2 cellular contexts compared by ENCODE assay signal in the genomic region with DNA sequence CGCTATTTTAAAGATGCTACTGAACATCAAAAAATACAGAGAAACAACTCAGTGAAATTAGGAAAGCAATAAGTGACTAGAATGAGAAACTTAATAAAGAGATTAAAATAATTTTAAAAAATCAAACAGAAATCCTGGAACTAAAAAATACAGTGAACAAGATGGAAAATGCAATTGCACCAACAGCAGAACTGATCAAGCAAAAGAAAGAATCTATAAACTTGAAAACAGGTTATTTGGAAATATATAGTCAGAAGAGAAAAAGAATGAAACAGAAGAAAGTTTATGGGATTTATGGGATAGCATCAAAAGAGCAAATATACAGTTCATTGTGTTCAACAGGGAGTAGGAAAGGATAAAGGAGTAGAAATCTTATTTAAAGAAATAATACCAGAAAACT.
TF ChIP-seq lines count a peak whose summit lies in the region.

No MANE protein-coding gene starts in this region.

TF ChIP-seq in SK-N-SH, 30 proteins besides CTCF, POLR2A, EP300 and RAD21 (continued from another document):
- no peak for TF ChIP-seq POLR2AphosphoS5 (IDR thresholded peaks at IDR 0.05; ENCODE audit: low read depth, low read length)
- no peak for TF ChIP-seq TCF12 (IDR thresholded peaks at IDR 0.05)
- TF ChIP-seq SIN3A (IDR thresholded peaks at IDR 0.05; ENCODE audit: borderline replicate concordance, low read depth, low read length): no peak
- TF ChIP-seq, protein P1, sequence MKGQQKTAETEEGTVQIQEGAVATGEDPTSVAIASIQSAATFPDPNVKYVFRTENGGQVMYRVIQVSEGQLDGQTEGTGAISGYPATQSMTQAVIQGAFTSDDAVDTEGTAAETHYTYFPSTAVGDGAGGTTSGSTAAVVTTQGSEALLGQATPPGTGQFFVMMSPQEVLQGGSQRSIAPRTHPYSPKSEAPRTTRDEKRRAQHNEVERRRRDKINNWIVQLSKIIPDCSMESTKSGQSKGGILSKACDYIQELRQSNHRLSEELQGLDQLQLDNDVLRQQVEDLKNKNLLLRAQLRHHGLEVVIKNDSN (IDR thresholded peaks at IDR 0.05; ENCODE audit: borderline replicate concordance, low read depth): no peak
- TF ChIP-seq ELF1 (IDR thresholded peaks at IDR 0.05): no peak
- no peak for TF ChIP-seq SMC3 (IDR thresholded peaks at IDR 0.05; ENCODE audit: low read depth, low read length)
- no peak for TF ChIP-seq TEAD4 (IDR thresholded peaks at IDR 0.05; ENCODE audit: borderline replicate concordance, insufficient read depth)
- TF ChIP-seq, protein P2, sequence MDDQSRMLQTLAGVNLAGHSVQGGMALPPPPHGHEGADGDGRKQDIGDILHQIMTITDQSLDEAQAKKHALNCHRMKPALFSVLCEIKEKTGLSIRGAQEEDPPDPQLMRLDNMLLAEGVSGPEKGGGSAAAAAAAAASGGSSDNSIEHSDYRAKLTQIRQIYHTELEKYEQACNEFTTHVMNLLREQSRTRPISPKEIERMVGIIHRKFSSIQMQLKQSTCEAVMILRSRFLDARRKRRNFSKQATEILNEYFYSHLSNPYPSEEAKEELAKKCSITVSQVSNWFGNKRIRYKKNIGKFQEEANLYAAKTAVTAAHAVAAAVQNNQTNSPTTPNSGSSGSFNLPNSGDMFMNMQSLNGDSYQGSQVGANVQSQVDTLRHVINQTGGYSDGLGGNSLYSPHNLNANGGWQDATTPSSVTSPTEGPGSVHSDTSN (IDR thresholded peaks at IDR 0.05): no peak
- TF ChIP-seq, protein P3, sequence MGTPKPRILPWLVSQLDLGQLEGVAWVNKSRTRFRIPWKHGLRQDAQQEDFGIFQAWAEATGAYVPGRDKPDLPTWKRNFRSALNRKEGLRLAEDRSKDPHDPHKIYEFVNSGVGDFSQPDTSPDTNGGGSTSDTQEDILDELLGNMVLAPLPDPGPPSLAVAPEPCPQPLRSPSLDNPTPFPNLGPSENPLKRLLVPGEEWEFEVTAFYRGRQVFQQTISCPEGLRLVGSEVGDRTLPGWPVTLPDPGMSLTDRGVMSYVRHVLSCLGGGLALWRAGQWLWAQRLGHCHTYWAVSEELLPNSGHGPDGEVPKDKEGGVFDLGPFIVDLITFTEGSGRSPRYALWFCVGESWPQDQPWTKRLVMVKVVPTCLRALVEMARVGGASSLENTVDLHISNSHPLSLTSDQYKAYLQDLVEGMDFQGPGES (IDR thresholded peaks at IDR 0.05; ENCODE audit: low read depth, low read length): no peak
- no peak for TF ChIP-seq FOXJ3 (CRISPR knock-in tag; IDR thresholded peaks at IDR 0.05)
- no peak for TF ChIP-seq NRF1 (IDR thresholded peaks at IDR 0.05; ENCODE audit: low read depth, low read length)
- TF ChIP-seq JUND (IDR thresholded peaks at IDR 0.05): no peak
- no peak for TF ChIP-seq RFX5 (IDR thresholded peaks at IDR 0.05; ENCODE audit: low read length)
- TF ChIP-seq MXI1 (IDR thresholded peaks at IDR 0.05; ENCODE audit: low read depth, low read length): no peak
TF ChIP-seq in SK-N-SH: peak in this region for 0.

TF ChIP-seq in K562, 482 proteins besides CTCF, POLR2A, EP300 and RAD21:
- TF ChIP-seq, protein P4, sequence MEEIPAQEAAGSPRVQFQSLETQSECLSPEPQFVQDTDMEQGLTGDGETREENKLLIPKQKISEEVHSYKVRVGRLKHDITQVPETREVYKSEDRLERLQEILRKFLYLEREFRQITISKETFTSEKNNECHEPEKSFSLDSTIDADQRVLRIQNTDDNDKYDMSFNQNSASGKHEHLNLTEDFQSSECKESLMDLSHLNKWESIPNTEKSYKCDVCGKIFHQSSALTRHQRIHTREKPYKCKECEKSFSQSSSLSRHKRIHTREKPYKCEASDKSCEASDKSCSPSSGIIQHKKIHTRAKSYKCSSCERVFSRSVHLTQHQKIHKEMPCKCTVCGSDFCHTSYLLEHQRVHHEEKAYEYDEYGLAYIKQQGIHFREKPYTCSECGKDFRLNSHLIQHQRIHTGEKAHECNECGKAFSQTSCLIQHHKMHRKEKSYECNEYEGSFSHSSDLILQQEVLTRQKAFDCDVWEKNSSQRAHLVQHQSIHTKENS (CRISPR knock-in tag; IDR thresholded peaks at IDR 0.05): no peak
- TF ChIP-seq TRIM28 (IDR thresholded peaks at IDR 0.05) (peak; percentile 98), MIER1 (IDR thresholded peaks at IDR 0.05; ENCODE audit: low read depth) (0 out of 2 replicates have a peak, but pooled peaks have one; percentile 30), TRIM24 (IDR thresholded peaks at IDR 0.05) (peak; percentile 67 to 86), HLTF (IDR thresholded peaks at IDR 0.05) (peak; percentile 87; the same call in 1 of the 2 replicates), ZFP30 (CRISPR knock-in tag; IDR thresholded peaks at IDR 0.05; ENCODE audit: borderline replicate concordance) (peak; percentile 90; the same call in 1 of the 2 replicates), HNRNPH1 (optimal IDR thresholded peaks at IDR 0.05; ENCODE audit: low read depth, low read length) (no peak), RBM25 (IDR thresholded peaks at IDR 0.05; ENCODE audit: low read depth, low read length, severe bottlenecking) (peak; percentile 35), CBX5 (IDR thresholded peaks at IDR 0.05; ENCODE audit: borderline replicate concordance, low read depth) (0 out of 2 replicates have a peak, but pooled peaks have one; percentile 55), LARP7 (IDR thresholded peaks at IDR 0.05) (no peak), JUN (IDR thresholded peaks at IDR 0.05; ENCODE audit: borderline replicate concordance, low read depth, low read length) (no peak), JUN (CRISPR knock-in tag; IDR thresholded peaks at IDR 0.05; ENCODE audit: borderline replicate concordance) (no peak), SMAD4 (CRISPR knock-in tag; conservative IDR thresholded peaks at IDR 0.05) (no peak), SMARCE1 (IDR thresholded peaks at IDR 0.05) (no peak), CBX3 (IDR thresholded peaks at IDR 0.05; ENCODE audit: borderline replicate concordance in 1 of 2, low read length in 2 of 2) (peak in 1 of 2 experiments; percentile 98; a peak in 2 of 3 replicates), DNMT1 (IDR thresholded peaks at IDR 0.05) (no peak), ZEB2 (IDR thresholded peaks at IDR 0.05) (peak; percentile 59; the same call in 1 of the 2 replicates), SETDB1 (IDR thresholded peaks at IDR 0.05; ENCODE audit: low read length) (no peak), ARNT (IDR thresholded peaks at IDR 0.05) (0 out of 4 replicates have a peak, but pooled peaks of 1 of the 2 experiments have one; percentile 24), ZNF253 (CRISPR knock-in tag; conservative IDR thresholded peaks at IDR 0.05) (no peak), MAZ (CRISPR knock-in tag; conservative IDR thresholded peaks at IDR 0.05 in 1 of 2, IDR thresholded peaks at IDR 0.05 in 1 of 2) (no peak), TSC22D4 (tag; IDR thresholded peaks at IDR 0.05) (no peak), EP400 (IDR thresholded peaks at IDR 0.05) (0 out of 2 replicates have a peak, but pooled peaks have one; percentile 19), ZNF165 (CRISPR knock-in tag; IDR thresholded peaks at IDR 0.05; ENCODE audit: borderline replicate concordance) (no peak)
- TF ChIP-seq, protein P5, sequence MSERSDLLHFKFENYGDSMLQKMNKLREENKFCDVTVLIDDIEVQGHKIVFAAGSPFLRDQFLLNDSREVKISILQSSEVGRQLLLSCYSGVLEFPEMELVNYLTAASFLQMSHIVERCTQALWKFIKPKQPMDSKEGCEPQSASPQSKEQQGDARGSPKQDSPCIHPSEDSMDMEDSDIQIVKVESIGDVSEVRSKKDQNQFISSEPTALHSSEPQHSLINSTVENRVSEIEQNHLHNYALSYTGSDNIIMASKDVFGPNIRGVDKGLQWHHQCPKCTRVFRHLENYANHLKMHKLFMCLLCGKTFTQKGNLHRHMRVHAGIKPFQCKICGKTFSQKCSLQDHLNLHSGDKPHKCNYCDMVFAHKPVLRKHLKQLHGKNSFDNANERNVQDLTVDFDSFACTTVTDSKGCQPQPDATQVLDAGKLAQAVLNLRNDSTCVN (CRISPR knock-in tag; IDR thresholded peaks at IDR 0.05): no peak
- TF ChIP-seq, protein P6, sequence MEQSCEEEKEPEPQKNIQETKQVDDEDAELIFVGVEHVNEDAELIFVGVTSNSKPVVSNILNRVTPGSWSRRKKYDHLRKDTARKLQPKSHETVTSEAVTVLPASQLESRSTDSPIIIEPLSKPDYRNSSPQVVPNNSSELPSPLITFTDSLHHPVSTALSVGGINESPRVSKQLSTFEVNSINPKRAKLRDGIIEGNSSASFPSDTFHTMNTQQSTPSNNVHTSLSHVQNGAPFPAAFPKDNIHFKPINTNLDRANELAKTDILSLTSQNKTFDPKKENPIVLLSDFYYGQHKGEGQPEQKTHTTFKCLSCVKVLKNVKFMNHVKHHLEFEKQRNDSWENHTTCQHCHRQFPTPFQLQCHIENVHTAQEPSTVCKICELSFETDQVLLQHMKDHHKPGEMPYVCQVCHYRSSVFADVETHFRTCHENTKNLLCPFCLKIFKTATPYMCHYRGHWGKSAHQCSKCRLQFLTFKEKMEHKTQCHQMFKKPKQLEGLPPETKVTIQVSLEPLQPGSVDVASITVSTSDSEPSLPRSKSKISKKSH (CRISPR knock-in tag; IDR thresholded peaks at IDR 0.05): peak; percentile 59; the same call in 1 of the 2 replicates
- TF ChIP-seq, protein P7, sequence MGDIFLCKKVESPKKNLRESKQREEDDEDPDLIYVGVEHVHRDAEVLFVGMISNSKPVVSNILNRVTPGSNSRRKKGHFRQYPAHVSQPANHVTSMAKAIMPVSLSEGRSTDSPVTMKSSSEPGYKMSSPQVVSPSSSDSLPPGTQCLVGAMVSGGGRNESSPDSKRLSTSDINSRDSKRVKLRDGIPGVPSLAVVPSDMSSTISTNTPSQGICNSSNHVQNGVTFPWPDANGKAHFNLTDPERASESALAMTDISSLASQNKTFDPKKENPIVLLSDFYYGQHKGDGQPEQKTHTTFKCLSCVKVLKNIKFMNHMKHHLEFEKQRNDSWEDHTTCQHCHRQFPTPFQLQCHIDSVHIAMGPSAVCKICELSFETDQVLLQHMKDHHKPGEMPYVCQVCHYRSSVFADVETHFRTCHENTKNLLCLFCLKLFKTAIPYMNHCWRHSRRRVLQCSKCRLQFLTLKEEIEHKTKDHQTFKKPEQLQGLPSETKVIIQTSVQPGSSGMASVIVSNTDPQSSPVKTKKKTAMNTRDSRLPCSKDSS (IDR thresholded peaks at IDR 0.05; ENCODE audit: low read depth, partially characterized antibody): peak; percentile 94
- TF ChIP-seq, protein P8, sequence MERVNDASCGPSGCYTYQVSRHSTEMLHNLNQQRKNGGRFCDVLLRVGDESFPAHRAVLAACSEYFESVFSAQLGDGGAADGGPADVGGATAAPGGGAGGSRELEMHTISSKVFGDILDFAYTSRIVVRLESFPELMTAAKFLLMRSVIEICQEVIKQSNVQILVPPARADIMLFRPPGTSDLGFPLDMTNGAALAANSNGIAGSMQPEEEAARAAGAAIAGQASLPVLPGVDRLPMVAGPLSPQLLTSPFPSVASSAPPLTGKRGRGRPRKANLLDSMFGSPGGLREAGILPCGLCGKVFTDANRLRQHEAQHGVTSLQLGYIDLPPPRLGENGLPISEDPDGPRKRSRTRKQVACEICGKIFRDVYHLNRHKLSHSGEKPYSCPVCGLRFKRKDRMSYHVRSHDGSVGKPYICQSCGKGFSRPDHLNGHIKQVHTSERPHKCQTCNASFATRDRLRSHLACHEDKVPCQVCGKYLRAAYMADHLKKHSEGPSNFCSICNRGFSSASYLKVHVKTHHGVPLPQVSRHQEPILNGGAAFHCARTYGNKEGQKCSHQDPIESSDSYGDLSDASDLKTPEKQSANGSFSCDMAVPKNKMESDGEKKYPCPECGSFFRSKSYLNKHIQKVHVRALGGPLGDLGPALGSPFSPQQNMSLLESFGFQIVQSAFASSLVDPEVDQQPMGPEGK (CRISPR knock-in tag; IDR thresholded peaks at IDR 0.05; ENCODE audit: borderline replicate concordance): no peak
- TF ChIP-seq, protein P9, sequence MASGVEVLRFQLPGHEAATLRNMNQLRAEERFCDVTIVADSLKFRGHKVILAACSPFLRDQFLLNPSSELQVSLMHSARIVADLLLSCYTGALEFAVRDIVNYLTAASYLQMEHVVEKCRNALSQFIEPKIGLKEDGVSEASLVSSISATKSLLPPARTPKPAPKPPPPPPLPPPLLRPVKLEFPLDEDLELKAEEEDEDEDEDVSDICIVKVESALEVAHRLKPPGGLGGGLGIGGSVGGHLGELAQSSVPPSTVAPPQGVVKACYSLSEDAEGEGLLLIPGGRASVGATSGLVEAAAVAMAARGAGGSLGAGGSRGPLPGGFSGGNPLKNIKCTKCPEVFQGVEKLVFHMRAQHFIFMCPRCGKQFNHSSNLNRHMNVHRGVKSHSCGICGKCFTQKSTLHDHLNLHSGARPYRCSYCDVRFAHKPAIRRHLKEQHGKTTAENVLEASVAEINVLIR (CRISPR knock-in tag; IDR thresholded peaks at IDR 0.05): no peak
TF ChIP-seq in K562: peak in this region for 13.
